ENCODE assay signal across 19 cellular contexts in the genomic region with DNA sequence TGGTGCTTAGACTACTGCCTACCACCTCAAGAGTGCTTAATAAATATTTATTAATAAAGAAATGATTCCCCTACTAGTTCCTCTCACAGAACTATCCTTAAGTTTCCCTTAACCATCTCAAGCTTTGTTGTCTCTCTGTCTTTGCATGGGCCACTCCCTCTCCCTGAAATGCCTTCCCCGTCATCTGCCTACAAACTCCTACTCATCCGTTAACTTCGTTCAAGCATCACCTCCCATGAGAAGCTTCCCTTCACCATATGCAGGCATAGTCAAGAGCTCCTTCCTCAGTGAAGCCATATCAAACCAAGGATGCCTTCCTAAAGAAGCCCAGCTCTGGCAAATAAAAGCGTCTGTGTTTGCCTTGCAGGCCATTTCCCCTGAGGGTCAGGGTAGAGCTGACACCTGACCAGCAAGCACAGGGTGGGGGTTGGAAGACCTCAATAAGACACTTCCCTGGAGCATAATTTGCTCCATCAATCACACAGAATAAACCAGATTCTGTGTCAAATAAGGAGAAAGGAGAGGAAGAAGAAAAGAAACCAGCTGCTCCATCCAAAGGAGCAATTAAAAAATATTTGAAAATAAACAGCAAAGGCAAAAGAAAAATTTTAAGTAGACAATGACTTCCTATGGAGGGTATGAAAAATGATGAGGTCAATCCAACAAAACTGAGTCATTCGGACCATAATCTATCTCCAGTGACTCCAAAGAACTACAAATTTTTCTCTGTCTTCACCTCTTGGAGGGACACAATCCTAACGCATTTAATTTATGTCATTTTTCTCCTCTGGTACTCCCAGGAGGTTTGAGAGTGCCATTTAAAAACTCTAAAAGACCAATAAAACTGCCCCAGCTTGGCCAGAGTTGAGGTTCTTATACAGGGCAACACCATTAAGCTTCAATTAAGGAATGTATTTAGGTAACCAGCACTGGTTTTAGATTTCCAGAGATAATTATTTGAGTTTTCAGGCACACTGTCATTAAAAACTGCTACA.
"Had no signal": no experiment of that assay in that cellular context is flagged by ENCODE, and none has a peak within 500 bp of the region (broad histone marks: within the 10 kb centered on the region; RNA-seq: fewer than 3 reads in every experiment).

No MANE protein-coding gene starts in this region.

- H3K4me1 Mint-ChIP-seq: activated naive CD8-positive, alpha-beta T cell treated with anti-CD3 and anti-CD28 coated beads, Interleukin-2, amount 50 U/mL, for 24 hours; nephron had no signal

- ATAC-seq: activated naive CD8-positive, alpha-beta T cell treated with anti-CD3 and anti-CD28 coated beads, Interleukin-2, amount 50 U/mL, for 24 hours; gastroesophageal sphincter; heart right ventricle; left cardiac atrium; pancreas; psoas muscle had no signal

- H3K27ac Mint-ChIP-seq: activated CD4-positive, alpha-beta memory T cell treated with anti-CD3 and anti-CD28 coated beads for 36 hours; activated naive CD8-positive, alpha-beta T cell treated with anti-CD3 and anti-CD28 coated beads, Interleukin-2, amount 50 U/mL, for 24 hours; nephron had no signal

- H3K36me3 Mint-ChIP-seq: activated CD4-positive, alpha-beta memory T cell treated with anti-CD3 and anti-CD28 coated beads for 36 hours had no signal

- H3K4me3 Mint-ChIP-seq: activated CD4-positive, alpha-beta memory T cell treated with anti-CD3 and anti-CD28 coated beads for 36 hours; activated naive CD8-positive, alpha-beta T cell treated with anti-CD3 and anti-CD28 coated beads, Interleukin-2, amount 50 U/mL, for 24 hours; nephron had no signal

- DNase-seq: activated CD4-positive, alpha-beta memory T cell treated with anti-CD3 and anti-CD28 coated beads for 36 hours; activated CD4-positive, alpha-beta T cell treated with anti-CD3 and anti-CD28 coated beads for 48 hours; activated effector memory CD4-positive, alpha-beta T cell treated with anti-CD3 and anti-CD28 coated beads, Interleukin-2, amount 50 U/mL, for 16 hours; activated naive CD4-positive, alpha-beta T cell treated with anti-CD3 and anti-CD28 coated beads, Interleukin-2, amount 50 U/mL, for 16 hours; activated naive CD8-positive, alpha-beta T cell treated with anti-CD3 and anti-CD28 coated beads, Interleukin-2, amount 50 U/mL, for 24 hours; cerebellar nuclear complex; esophagus squamous epithelium; heart right ventricle; islet precursor cell; left cardiac atrium; mesenchymal stem cell; pancreas; psoas muscle; spleen; stimulated activated CD4-positive, alpha-beta T cell treated with anti-CD3 and anti-CD28 coated beads, Interleukin-4, amount 100 ng/mL, for 1 hour; stimulated activated naive CD4-positive, alpha-beta T cell; upper lobe of left lung had no signal

- H3K9me3 Mint-ChIP-seq: activated CD4-positive, alpha-beta memory T cell treated with anti-CD3 and anti-CD28 coated beads for 36 hours; activated naive CD8-positive, alpha-beta T cell treated with anti-CD3 and anti-CD28 coated beads, Interleukin-2, amount 50 U/mL, for 24 hours; nephron had no signal
